In the genomic region with DNA sequence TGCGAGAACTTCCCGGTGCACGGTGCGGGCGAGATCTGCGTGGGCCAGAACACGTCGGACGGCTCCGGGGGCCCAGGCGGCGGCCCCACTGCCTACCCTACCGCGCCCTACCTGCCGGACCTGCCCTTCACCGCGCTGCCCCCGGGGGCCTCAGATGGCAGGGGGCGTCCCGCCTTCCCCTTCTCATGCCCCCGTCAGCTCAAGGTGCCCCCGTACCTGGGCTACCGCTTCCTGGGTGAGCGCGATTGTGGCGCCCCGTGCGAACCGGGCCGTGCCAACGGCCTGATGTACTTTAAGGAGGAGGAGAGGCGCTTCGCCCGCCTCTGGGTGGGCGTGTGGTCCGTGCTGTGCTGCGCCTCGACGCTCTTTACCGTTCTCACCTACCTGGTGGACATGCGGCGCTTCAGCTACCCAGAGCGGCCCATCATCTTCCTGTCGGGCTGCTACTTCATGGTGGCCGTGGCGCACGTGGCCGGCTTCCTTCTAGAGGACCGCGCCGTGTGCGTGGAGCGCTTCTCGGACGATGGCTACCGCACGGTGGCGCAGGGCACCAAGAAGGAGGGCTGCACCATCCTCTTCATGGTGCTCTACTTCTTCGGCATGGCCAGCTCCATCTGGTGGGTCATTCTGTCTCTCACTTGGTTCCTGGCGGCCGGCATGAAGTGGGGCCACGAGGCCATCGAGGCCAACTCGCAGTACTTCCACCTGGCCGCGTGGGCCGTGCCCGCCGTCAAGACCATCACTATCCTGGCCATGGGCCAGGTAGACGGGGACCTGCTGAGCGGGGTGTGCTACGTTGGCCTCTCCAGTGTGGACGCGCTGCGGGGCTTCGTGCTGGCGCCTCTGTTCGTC, we compare ENCODE assay signal across 8 cellular contexts. TPM values are rescaled to one million over a fixed set of nuclear protein-coding genes. Genes with fewer than 3 reads are reported as not detected.
A peak's percentile ranks its signal among the peaks of the same experiment; 100 is the strongest.
DNase-seq lines count a peak whose midpoint lies in the region; ATAC-seq and TF ChIP-seq lines count a peak whose summit lies in the region.

No MANE protein-coding gene starts in this region.

- no peaks in the 10 kb centered on the region for H3K79me2 ChIP-seq in KMS-11 (ENCODE audit: insufficient read depth, low read depth)
- H3K79me2 ChIP-seq in smooth muscle cell (ENCODE audit: low read depth) = peaks cover 34% of the 10 kb centered on the region

- H3K4me1 ChIP-seq in KMS-11 (ENCODE audit: low read depth, poor library complexity, severe bottlenecking) = peaks cover 15% of the 10 kb centered on the region
- H3K4me1 ChIP-seq in iPS-18a (ENCODE audit: control insufficient read depth, low read depth, low read length) = peaks cover 39% of the 10 kb centered on the region
- H3K4me1 ChIP-seq in smooth muscle cell (ENCODE audit: low read depth) = peaks cover 61% of the 10 kb centered on the region

- no peaks in the 10 kb centered on the region for H3K9me3 ChIP-seq in iPS-18a (ENCODE audit: control insufficient read depth, low read depth, low read length)
- no peaks in the 10 kb centered on the region for H3K9me3 ChIP-seq in smooth muscle cell (replicated peaks; ENCODE audit: low read depth)

- no peak overlapping the region for H3K27ac ChIP-seq in KMS-11
- H3K27ac ChIP-seq in iPS-18a (ENCODE audit: low read length) = no peak overlapping the region
- H3K27ac ChIP-seq in smooth muscle cell (ENCODE audit: low read depth) = no peak overlapping the region

- ATAC-seq in GM18907 (IDR thresholded peaks at IDR 0.05; ENCODE audit: unreplicated experiment) = no peak

- TF ChIP-seq CTCF in AG10803 (conservative IDR thresholded peaks at IDR 0.05; ENCODE audit: low read length) = peak; percentile 61
- TF ChIP-seq CTCF in KMS-11 (conservative IDR thresholded peaks at IDR 0.05; ENCODE audit: low read depth, low read length) = no peak
- TF ChIP-seq CTCF in smooth muscle cell (IDR thresholded peaks at IDR 0.05; ENCODE audit: borderline replicate concordance, insufficient read depth, poor library complexity, severe bottlenecking) = peak; percentile 51

- H4K20me1 ChIP-seq in KMS-11 (ENCODE audit: insufficient read depth) (no peaks in the 10 kb centered on the region), smooth muscle cell (ENCODE audit: low read depth) (peaks cover 48% of the 10 kb centered on the region)

- H2AFZ ChIP-seq in KMS-11 (ENCODE audit: low read depth) (no peak overlapping the region), smooth muscle cell (ENCODE audit: low read depth) (no peak overlapping the region)

- peaks cover 7% of the 10 kb centered on the region for H3F3A ChIP-seq in smooth muscle cell (ENCODE audit: low read depth)

- H3K4me2 ChIP-seq in KMS-11 (peak overlapping the region; percentile 76), smooth muscle cell (peak overlapping the region; percentile 92)

- peak overlapping the region; percentile 88 for H3K4me3 ChIP-seq in AG10803 (ENCODE audit: low read length)
- no peak overlapping the region for H3K4me3 ChIP-seq in KMS-11 (IDR thresholded peaks at IDR 0.05; ENCODE audit: insufficient read depth, low read depth, low read length)
- H3K4me3 ChIP-seq in iPS-18a (ENCODE audit: low read length) = peak overlapping the region; percentile 72
- peak overlapping the region; percentile 75 for H3K4me3 ChIP-seq in smooth muscle cell

- 6% methylated on average over 75 of the region's 78 CpGs for whole genome bisulfite sequencing in smooth muscle cell (ENCODE audit: low lambda C conversion rate)

- peak; percentile 82 for DNase-seq in AG10803 (ENCODE audit: low read depth)
- DNase-seq in amniotic stem cell (lab: John Stamatoyannopoulos, UW) = peak; percentile 67
- DNase-seq in smooth muscle cell (lab: John Stamatoyannopoulos, UW; ENCODE audit: unreplicated experiment) = no peak
- DNase-seq in stimulated activated naive CD4-positive, alpha-beta T cell treated with Interleukin-2 at 50 U/mL for 16 hours (lab: John Stamatoyannopoulos, UW) = no peak
- DNase-seq in occipital lobe (lab: John Stamatoyannopoulos, UW) = no peak

- H3K9ac ChIP-seq in KMS-11 = no peak overlapping the region
- H3K9ac ChIP-seq in iPS-18a (ENCODE audit: low read length) = peak overlapping the region; percentile 73
- no peak overlapping the region for H3K9ac ChIP-seq in smooth muscle cell (ENCODE audit: low read depth)

- H3K36me3 ChIP-seq in KMS-11 (ENCODE audit: insufficient read depth) (no peaks in the 10 kb centered on the region), iPS-18a (ENCODE audit: control insufficient read depth, low read depth, low read length) (peaks cover 29% of the 10 kb centered on the region), smooth muscle cell (ENCODE audit: low read depth) (no peaks in the 10 kb centered on the region)

- H3K27me3 ChIP-seq in KMS-11 (ENCODE audit: insufficient read depth, low read depth) (no peaks in the 10 kb centered on the region), iPS-18a (ENCODE audit: control insufficient read depth, insufficient read depth, low read length) (no peaks in the 10 kb centered on the region), smooth muscle cell (ENCODE audit: low read depth) (no peaks in the 10 kb centered on the region)

RNA-seq across cellular contexts. Expression of a gene that starts 1.7 kb away (rescaled TPM):
- 17.0 and 21.8 TPM in 2 replicates for total RNA-seq in smooth muscle cell
- polyA plus RNA-seq in smooth muscle cell = 10.9 and 14.8 TPM in 2 replicates
- 7.0 TPM for total RNA-seq in occipital lobe

RNA-seq across cellular contexts. Expression of a gene that starts 37.7 kb away (rescaled TPM):
- total RNA-seq in smooth muscle cell (not detected in 2 replicates), occipital lobe (0.47 TPM)
- not detected in 2 replicates for polyA plus RNA-seq in smooth muscle cell

Comparison
In these comparisons a context has a peak if more than half of its experiments do, and no peak if none do; other contexts are left out.
1. DNase-seq: peak in AG10803 (single experiment) and amniotic stem cell (single experiment); none in smooth muscle cell (single experiment), stimulated activated naive CD4-positive, alpha-beta T cell treated with Interleukin-2 at 50 U/mL for 16 hours (single experiment) and occipital lobe (single experiment).